In the genomic region with DNA sequence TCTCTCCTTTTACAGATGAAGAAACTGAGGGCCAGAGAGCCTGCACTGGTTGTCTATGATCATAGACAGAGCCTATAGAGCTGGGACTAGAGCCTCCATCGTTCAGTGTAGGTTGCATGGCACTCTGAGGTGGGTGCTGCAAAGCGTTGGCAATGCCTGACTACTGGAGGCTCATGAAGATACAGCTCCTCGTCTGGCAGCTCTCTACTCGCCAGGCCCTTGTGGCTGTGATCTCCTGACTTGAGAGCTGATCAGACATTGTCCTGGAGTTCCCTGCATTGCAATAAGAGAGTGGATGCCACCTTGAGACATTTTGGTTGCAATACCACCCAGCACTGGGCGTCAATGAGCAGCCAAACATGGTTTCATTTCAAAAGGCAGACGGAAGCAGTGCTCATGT, we compare ENCODE assay signal across 19 cellular contexts.
"Had no signal": no experiment of that assay in that cellular context is flagged by ENCODE, and none has a peak within 500 bp of the region (broad histone marks: within the 10 kb centered on the region; RNA-seq: fewer than 3 reads in every experiment).

No MANE protein-coding gene starts in this region.

- H3K4me3 ChIP-seq: lung, spleen, thoracic aorta, transverse colon had no signal

- H3K9me3 ChIP-seq: neutrophil, spleen, thoracic aorta, transverse colon had no signal

- H3K4me3 Mint-ChIP-seq: dendritic cell treated with granulocyte-macrophage colony-stimulating factor and Interleukin-4, amounts not matched to agents 40 ng/mL and 50 ng/mL, for 4 days; naive B cell; stimulated activated memory B cell treated with anti-CD40 and anti-IgM and Interleukin-4, amounts not matched to agents 10 μg/mL and 1 μg/mL and 100 μg/mL, for 72 hours; stimulated activated naive CD8-positive, alpha-beta T cell treated with anti-CD3 and anti-CD28 coated beads, Interleukin-15, Interleukin-2, amounts not matched to agents 100 ng/mL and 50 ng/mL, for 24 hours had no signal

- H3K27ac Mint-ChIP-seq: dendritic cell treated with granulocyte-macrophage colony-stimulating factor and Interleukin-4, amounts not matched to agents 40 ng/mL and 50 ng/mL, for 4 days; stimulated activated memory B cell treated with anti-CD40 and anti-IgM and Interleukin-4, amounts not matched to agents 10 μg/mL and 1 μg/mL and 100 μg/mL, for 72 hours; stimulated activated naive CD8-positive, alpha-beta T cell treated with anti-CD3 and anti-CD28 coated beads, Interleukin-15, Interleukin-2, amounts not matched to agents 100 ng/mL and 50 ng/mL, for 24 hours had no signal

- FAIRE-seq: colon, urothelium cell line had no signal

- H3K9me3 Mint-ChIP-seq: dendritic cell treated with granulocyte-macrophage colony-stimulating factor and Interleukin-4, amounts not matched to agents 40 ng/mL and 50 ng/mL, for 4 days; stimulated activated memory B cell treated with anti-CD40 and anti-IgM and Interleukin-4, amounts not matched to agents 10 μg/mL and 1 μg/mL and 100 μg/mL, for 72 hours; stimulated activated naive CD8-positive, alpha-beta T cell treated with anti-CD3 and anti-CD28 coated beads, Interleukin-15, Interleukin-2, amounts not matched to agents 100 ng/mL and 50 ng/mL, for 24 hours had no signal

- H3K36me3 Mint-ChIP-seq: naive B cell; stimulated activated memory B cell treated with anti-CD40 and anti-IgM and Interleukin-4, amounts not matched to agents 10 μg/mL and 1 μg/mL and 100 μg/mL, for 72 hours had no signal

- ATAC-seq: foreskin keratinocyte; left colon; left ventricle myocardium superior; sciatic nerve; stimulated activated memory B cell treated with anti-CD40 and anti-IgM and Interleukin-4, amounts not matched to agents 10 μg/mL and 1 μg/mL and 100 μg/mL, for 72 hours had no signal

- H3K27me3 ChIP-seq: neutrophil, transverse colon had no signal

- H3K4me1 ChIP-seq: foreskin keratinocyte, spleen, transverse colon had no signal

- H3K27me3 Mint-ChIP-seq: dendritic cell treated with granulocyte-macrophage colony-stimulating factor and Interleukin-4, amounts not matched to agents 40 ng/mL and 50 ng/mL, for 4 days had no signal

- H3K36me3 ChIP-seq: neutrophil, spleen, thoracic aorta, transverse colon had no signal

- H3K27ac ChIP-seq: foreskin keratinocyte, neutrophil, spleen, thoracic aorta, transverse colon had no signal

- DNase-seq: foreskin keratinocyte; left colon; left ventricle myocardium superior; mesendoderm; naive B cell; spleen; stimulated activated CD4-positive, alpha-beta T cell treated with anti-CD3 and anti-CD28 coated beads, Interleukin-15, amount 100 ng/mL, for 24 hours; stimulated activated CD4-positive, alpha-beta T cell treated with anti-CD3 and anti-CD28 coated beads, Interleukin-1b, Interleukin-23, amount 100 ng/mL, for 48 hours; stimulated activated CD4-positive, alpha-beta T cell treated with anti-CD3 and anti-CD28 coated beads, Interleukin-4, amount 100 ng/mL, for 24 hours; transverse colon had no signal
